In genomic region chr1:104266612-104267011, GRCh38 we compare ENCODE assay signal across 23 cellular contexts.
DNase-seq lines count a peak whose midpoint lies in the region; ATAC-seq lines count a peak whose summit lies in the region.
"Had no signal": no experiment of that assay in that cellular context is flagged by ENCODE, and none has a peak within 500 bp of the region (broad histone marks: within the 10 kb centered on the region; RNA-seq: fewer than 3 reads in every experiment).

No MANE protein-coding gene starts in this region.

- no peak overlapping the region for H3K4me3 Mint-ChIP-seq in activated CD8-positive, alpha-beta T cell treated with anti-CD3 and anti-CD28 coated beads, Interleukin-2, amount 10 ng/mL, durations not matched to agents 7 days and 5 days
- H3K4me3 Mint-ChIP-seq: activated CD8-positive, alpha-beta memory T cell treated with anti-CD3 and anti-CD28 coated beads, Interleukin-2, amount 10 ng/mL, durations not matched to agents 7 days and 5 days; B cell; HFFc6; immature natural killer cell; T-helper 2 cell treated with Interferon-gamma antibody and Interleukin-4, amounts not matched to agents 5 μg/mL and 100 μg/mL, for 36 hours had no signal

- POLR2A ChIA-PET in activated CD8-positive, alpha-beta T cell treated with anti-CD3 and anti-CD28 coated beads, Interleukin-2, amount 10 ng/mL, durations not matched to agents 7 days and 5 days (lab: Charles Lee): no interaction called here

- DNase-seq in activated CD8-positive, alpha-beta T cell treated with anti-CD3 and anti-CD28 coated beads, Interleukin-2, amount 10 ng/mL, durations not matched to agents 7 days and 5 days: no peak
- DNase-seq in activated T-cell treated with anti-CD3 and anti-CD28 coated beads, Interleukin-2, amount 50 U/mL, for 48 hours: no peak
- no peak for DNase-seq in pons (ENCODE audit: low spot score)
- DNase-seq: activated CD8-positive, alpha-beta memory T cell treated with anti-CD3 and anti-CD28 coated beads, Interleukin-2, amount 10 ng/mL, durations not matched to agents 7 days and 5 days; erythroblast; HFFc6; immature natural killer cell; NCI-H1105; NCI-H2107; NCI-H69; nucleus accumbens; PC-9; stimulated activated naive CD8-positive, alpha-beta T cell treated with anti-CD3 and anti-CD28 coated beads, Interleukin-15, Interleukin-2, amounts not matched to agents 100 U/mL and 50 U/mL, for 24 hours; transverse colon had no signal

- H3K36me3 Mint-ChIP-seq in activated CD8-positive, alpha-beta T cell treated with anti-CD3 and anti-CD28 coated beads, Interleukin-2, amount 10 ng/mL, durations not matched to agents 7 days and 5 days (ENCODE audit: low read depth): no peaks in the 10 kb centered on the region
- H3K36me3 Mint-ChIP-seq: activated CD8-positive, alpha-beta memory T cell treated with anti-CD3 and anti-CD28 coated beads, Interleukin-2, amount 10 ng/mL, durations not matched to agents 7 days and 5 days; immature natural killer cell had no signal

- H3K27me3 Mint-ChIP-seq in activated CD8-positive, alpha-beta T cell treated with anti-CD3 and anti-CD28 coated beads, Interleukin-2, amount 10 ng/mL, durations not matched to agents 7 days and 5 days (ENCODE audit: low read depth): no peaks in the 10 kb centered on the region
- H3K27me3 Mint-ChIP-seq: activated CD8-positive, alpha-beta memory T cell treated with anti-CD3 and anti-CD28 coated beads, Interleukin-2, amount 10 ng/mL, durations not matched to agents 7 days and 5 days; B cell had no signal

- peaks cover 4% of the 10 kb centered on the region for H3K9me3 Mint-ChIP-seq in activated CD8-positive, alpha-beta T cell treated with anti-CD3 and anti-CD28 coated beads, Interleukin-2, amount 10 ng/mL, durations not matched to agents 7 days and 5 days (ENCODE audit: insufficient read depth)

- CTCF ChIA-PET in activated CD8-positive, alpha-beta T cell treated with anti-CD3 and anti-CD28 coated beads, Interleukin-2, amount 10 ng/mL, durations not matched to agents 7 days and 5 days (lab: Charles Lee): no interaction called here

- no peak overlapping the region for H3K27ac Mint-ChIP-seq in activated CD8-positive, alpha-beta T cell treated with anti-CD3 and anti-CD28 coated beads, Interleukin-2, amount 10 ng/mL, durations not matched to agents 7 days and 5 days
- H3K27ac Mint-ChIP-seq: activated CD8-positive, alpha-beta memory T cell treated with anti-CD3 and anti-CD28 coated beads, Interleukin-2, amount 10 ng/mL, durations not matched to agents 7 days and 5 days; B cell; HFFc6; immature natural killer cell; T-helper 2 cell treated with Interferon-gamma antibody and Interleukin-4, amounts not matched to agents 5 μg/mL and 100 μg/mL, for 36 hours had no signal

- ATAC-seq in GM18498 (IDR thresholded peaks at IDR 0.05; ENCODE audit: unreplicated experiment) (peak; percentile 71), GM19324 (IDR thresholded peaks at IDR 0.05; ENCODE audit: low FRiP score, unreplicated experiment) (peak; percentile 79), HG02678 (IDR thresholded peaks at IDR 0.05; ENCODE audit: unreplicated experiment) (peak; percentile 79), HG03439 (IDR thresholded peaks at IDR 0.05; ENCODE audit: unreplicated experiment) (peak; percentile 66), HG03097 (IDR thresholded peaks at IDR 0.05; ENCODE audit: low FRiP score, unreplicated experiment) (no peak)
- ATAC-seq in activated CD8-positive, alpha-beta T cell treated with anti-CD3 and anti-CD28 coated beads, Interleukin-2, amount 10 ng/mL, durations not matched to agents 7 days and 5 days: no peak
- ATAC-seq: activated CD4-positive, CD25-positive, alpha-beta regulatory T cell treated with anti-CD3 and anti-CD28 coated beads, Interleukin-2, amount 50 U/mL, for 24 hours; activated CD8-positive, alpha-beta memory T cell treated with anti-CD3 and anti-CD28 coated beads, Interleukin-2, amount 10 ng/mL, durations not matched to agents 7 days and 5 days; K562; stimulated activated naive CD8-positive, alpha-beta T cell treated with anti-CD3 and anti-CD28 coated beads, Interleukin-15, Interleukin-2, amounts not matched to agents 100 U/mL and 50 U/mL, for 24 hours had no signal

- H3K4me1 Mint-ChIP-seq in activated CD8-positive, alpha-beta T cell treated with anti-CD3 and anti-CD28 coated beads, Interleukin-2, amount 10 ng/mL, durations not matched to agents 7 days and 5 days (ENCODE audit: low read depth): no peaks in the 10 kb centered on the region
- H3K4me1 Mint-ChIP-seq: activated CD8-positive, alpha-beta memory T cell treated with anti-CD3 and anti-CD28 coated beads, Interleukin-2, amount 10 ng/mL, durations not matched to agents 7 days and 5 days; B cell; immature natural killer cell had no signal

Comparison
In these comparisons a context has a peak if more than half of its experiments do, and no peak if none do; other contexts are left out.
1. ATAC-seq: peak in GM18498 (single experiment), GM19324 (single experiment), HG02678 (single experiment) and HG03439 (single experiment); none in activated CD8-positive, alpha-beta T cell treated with anti-CD3 and anti-CD28 coated beads, Interleukin-2, amount 10 ng/mL, durations not matched to agents 7 days and 5 days (single experiment) and HG03097 (single experiment).